Comparison of ENCODE assay signal across 1 cellular context in the genomic region with DNA sequence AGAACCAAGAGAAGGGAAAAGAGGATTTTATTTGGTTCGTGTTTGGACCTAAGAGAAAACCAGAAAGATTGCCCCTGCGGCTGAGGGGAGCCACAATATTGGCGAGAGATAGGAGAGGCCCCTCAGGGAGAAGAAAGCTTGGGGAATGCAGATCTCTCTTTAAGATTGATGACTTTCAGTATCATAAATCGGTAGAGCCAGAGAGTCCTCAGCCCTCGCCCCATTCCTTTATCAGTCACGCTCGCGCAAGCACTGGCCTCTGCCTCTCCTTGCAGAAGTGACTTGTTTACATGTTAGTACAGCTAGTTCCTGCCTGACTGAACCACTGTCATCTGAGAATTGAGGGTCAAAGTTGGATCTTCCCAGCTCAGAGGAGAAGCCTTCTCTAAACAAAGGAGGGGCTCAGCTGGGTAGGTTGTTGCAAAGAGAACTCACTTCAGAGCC.
TF ChIP-seq lines count a peak whose summit lies in the region.

No MANE protein-coding gene starts in this region.

TF ChIP-seq in K562, 482 proteins besides CTCF, POLR2A, EP300 and RAD21 (continued from another document):
- TF ChIP-seq, protein P1, sequence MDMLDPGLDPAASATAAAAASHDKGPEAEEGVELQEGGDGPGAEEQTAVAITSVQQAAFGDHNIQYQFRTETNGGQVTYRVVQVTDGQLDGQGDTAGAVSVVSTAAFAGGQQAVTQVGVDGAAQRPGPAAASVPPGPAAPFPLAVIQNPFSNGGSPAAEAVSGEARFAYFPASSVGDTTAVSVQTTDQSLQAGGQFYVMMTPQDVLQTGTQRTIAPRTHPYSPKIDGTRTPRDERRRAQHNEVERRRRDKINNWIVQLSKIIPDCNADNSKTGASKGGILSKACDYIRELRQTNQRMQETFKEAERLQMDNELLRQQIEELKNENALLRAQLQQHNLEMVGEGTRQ (CRISPR knock-in tag; IDR thresholded peaks at IDR 0.05) = no peak
- TF ChIP-seq POLR3A (IDR thresholded peaks at IDR 0.05; ENCODE audit: borderline replicate concordance, extremely low read depth, insufficient read depth, insufficient read length) (no peak), ZC3H8 (IDR thresholded peaks at IDR 0.05) (no peak), HMBOX1 (IDR thresholded peaks at IDR 0.05) (peak; percentile 99), MAFF (IDR thresholded peaks at IDR 0.05; ENCODE audit: low read length) (no peak), HINFP (tag; conservative IDR thresholded peaks at IDR 0.05; ENCODE audit: low read depth) (0 out of 2 replicates have a peak, but pooled peaks have one; percentile 20), ZNF780A (CRISPR knock-in tag; IDR thresholded peaks at IDR 0.05) (no peak), FOXP1 (CRISPR knock-in tag; IDR thresholded peaks at IDR 0.05) (no peak), ZNF175 (CRISPR knock-in tag; IDR thresholded peaks at IDR 0.05; ENCODE audit: low read depth) (no peak), FOXJ3 (CRISPR knock-in tag; IDR thresholded peaks at IDR 0.05) (no peak), PHF20 (IDR thresholded peaks at IDR 0.05; ENCODE audit: partially characterized antibody) (no peak), MTA2 (IDR thresholded peaks at IDR 0.05; ENCODE audit: low read depth) (0 out of 2 replicates have a peak, but pooled peaks have one; percentile 7), ZNF551 (CRISPR knock-in tag; IDR thresholded peaks at IDR 0.05) (no peak), SPI1 (IDR thresholded peaks at IDR 0.05; ENCODE audit: borderline replicate concordance, low read depth, low read length) (peak; percentile 33; the same call in 1 of the 2 replicates), ZFP30 (CRISPR knock-in tag; IDR thresholded peaks at IDR 0.05; ENCODE audit: borderline replicate concordance) (no peak), CTCFL (IDR thresholded peaks at IDR 0.05; ENCODE audit: borderline replicate concordance, insufficient read depth, low read depth, low read length, poor library complexity, severe bottlenecking) (no peak), MTA3 (IDR thresholded peaks at IDR 0.05; ENCODE audit: borderline replicate concordance) (no peak; the same call in 1 of the 2 replicates), ZNF707 (CRISPR knock-in tag; conservative IDR thresholded peaks at IDR 0.05) (no peak), RBBP5 (IDR thresholded peaks at IDR 0.05; ENCODE audit: borderline replicate concordance, insufficient read depth, low read length, poor library complexity, severe bottlenecking) (no peak), PHB (CRISPR knock-in tag; IDR thresholded peaks at IDR 0.05) (no peak), ZNF644 (tag; IDR thresholded peaks at IDR 0.05; ENCODE audit: low read depth) (peak; percentile 70), ZNF79 (CRISPR knock-in tag; IDR thresholded peaks at IDR 0.05; ENCODE audit: low read depth) (no peak), SMC3 (conservative IDR thresholded peaks at IDR 0.05; ENCODE audit: insufficient read depth, low read depth, low read length) (no peak), TRIM24 (IDR thresholded peaks at IDR 0.05) (no peak), TEAD4 (IDR thresholded peaks at IDR 0.05; ENCODE audit: low read length) (peak; percentile 47), TEAD4 (CRISPR knock-in tag; IDR thresholded peaks at IDR 0.05; ENCODE audit: borderline replicate concordance) (no peak), IFI16 (CRISPR knock-in tag; IDR thresholded peaks at IDR 0.05) (no peak), KDM2B (CRISPR knock-in tag; IDR thresholded peaks at IDR 0.05) (peak; percentile 52; the same call in 1 of the 2 replicates), NELFE (IDR thresholded peaks at IDR 0.05; ENCODE audit: insufficient read depth, insufficient read length) (no peak), CEBPB (tag; IDR thresholded peaks at IDR 0.05) (no peak), DPF2 (IDR thresholded peaks at IDR 0.05) (peak; percentile 78), STAT5A (IDR thresholded peaks at IDR 0.05; ENCODE audit: borderline replicate concordance, low read length) (no peak; the same call in 1 of the 2 replicates), KDM1A (IDR thresholded peaks at IDR 0.05) (no peak), ZC3H4 (CRISPR knock-in tag; IDR thresholded peaks at IDR 0.05; ENCODE audit: borderline replicate concordance) (no peak), RBM22 (IDR thresholded peaks at IDR 0.05; ENCODE audit: low read depth, low read length, poor library complexity, severe bottlenecking) (no peak), ZBTB43 (CRISPR knock-in tag; IDR thresholded peaks at IDR 0.05) (no peak), ZFP36 (IDR thresholded peaks at IDR 0.05; ENCODE audit: low read depth, low read length, partially characterized antibody) (no peak)
- TF ChIP-seq, protein P2, sequence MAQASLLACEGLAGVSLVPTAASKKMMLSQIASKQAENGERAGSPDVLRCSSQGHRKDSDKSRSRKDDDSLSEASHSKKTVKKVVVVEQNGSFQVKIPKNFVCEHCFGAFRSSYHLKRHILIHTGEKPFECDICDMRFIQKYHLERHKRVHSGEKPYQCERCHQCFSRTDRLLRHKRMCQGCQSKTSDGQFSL (CRISPR knock-in tag; IDR thresholded peaks at IDR 0.05) = no peak
- TF ChIP-seq, protein P2 (tag; IDR thresholded peaks at IDR 0.05) = no peak
- TF ChIP-seq, protein P3, sequence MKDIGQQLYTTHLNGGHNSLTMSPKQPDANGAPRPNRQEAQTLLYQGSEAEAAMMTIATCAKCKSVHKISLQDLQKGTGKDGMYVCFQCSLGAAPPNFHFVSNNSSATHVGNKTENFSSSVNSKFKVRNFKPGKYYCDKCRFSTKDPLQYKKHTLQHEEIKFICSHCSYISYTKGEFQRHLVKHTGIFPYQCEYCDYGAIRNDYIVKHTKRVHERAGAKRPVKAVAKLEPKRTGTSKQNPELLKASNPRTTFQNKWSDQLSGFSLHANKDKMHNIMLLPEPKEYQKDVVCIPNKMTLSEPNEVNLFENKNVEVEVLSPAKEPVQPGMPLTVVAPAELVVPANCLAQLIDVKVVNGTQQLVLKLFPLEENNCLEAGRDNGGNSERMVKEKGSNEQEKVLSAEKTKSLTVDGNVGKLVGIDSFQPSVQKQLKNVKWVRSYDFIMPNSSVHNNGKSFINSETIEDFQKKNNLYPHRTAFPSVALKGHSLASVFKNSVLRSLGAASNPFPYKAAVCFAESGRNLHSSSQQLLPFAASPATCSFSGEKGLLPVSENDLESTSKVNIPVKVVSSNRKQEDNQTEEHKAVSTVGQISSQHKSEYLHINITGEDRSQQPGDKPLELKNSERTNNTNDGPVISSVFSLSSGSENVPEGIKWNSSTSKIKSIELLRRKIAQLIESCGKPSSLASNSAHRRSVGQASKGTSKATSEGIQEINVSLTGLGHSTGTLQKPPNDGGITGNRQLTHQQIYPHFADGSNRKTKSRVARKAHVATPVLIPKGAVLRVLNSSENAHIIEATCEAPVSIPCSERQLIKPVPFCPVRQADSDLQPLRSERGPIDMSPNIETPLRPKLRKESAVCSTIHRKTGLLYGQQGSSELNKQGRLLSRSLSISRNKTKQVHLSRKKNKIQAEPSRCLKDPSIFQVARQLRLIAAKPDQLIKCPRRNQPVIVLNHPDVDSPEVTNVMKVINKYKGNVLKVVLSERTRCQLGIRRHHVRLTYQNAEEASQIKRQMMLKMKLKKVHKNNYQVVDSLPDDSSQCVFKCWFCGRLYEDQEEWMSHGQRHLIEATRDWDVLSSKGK (CRISPR knock-in tag; IDR thresholded peaks at IDR 0.05) = no peak
- TF ChIP-seq, protein P4, sequence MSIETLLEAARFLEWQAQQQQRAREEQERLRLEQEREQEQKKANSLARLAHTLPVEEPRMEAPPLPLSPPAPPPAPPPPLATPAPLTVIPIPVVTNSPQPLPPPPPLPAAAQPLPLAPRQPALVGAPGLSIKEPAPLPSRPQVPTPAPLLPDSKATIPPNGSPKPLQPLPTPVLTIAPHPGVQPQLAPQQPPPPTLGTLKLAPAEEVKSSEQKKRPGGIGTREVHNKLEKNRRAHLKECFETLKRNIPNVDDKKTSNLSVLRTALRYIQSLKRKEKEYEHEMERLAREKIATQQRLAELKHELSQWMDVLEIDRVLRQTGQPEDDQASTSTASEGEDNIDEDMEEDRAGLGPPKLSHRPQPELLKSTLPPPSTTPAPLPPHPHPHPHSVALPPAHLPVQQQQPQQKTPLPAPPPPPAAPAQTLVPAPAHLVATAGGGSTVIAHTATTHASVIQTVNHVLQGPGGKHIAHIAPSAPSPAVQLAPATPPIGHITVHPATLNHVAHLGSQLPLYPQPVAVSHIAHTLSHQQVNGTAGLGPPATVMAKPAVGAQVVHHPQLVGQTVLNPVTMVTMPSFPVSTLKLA (conservative IDR thresholded peaks at IDR 0.05) = no peak
